Comparison of ENCODE assay signal across 11 cellular contexts in genomic region chr9:2418619-2419018, GRCh38.
DNase-seq lines count a peak whose midpoint lies in the region; ATAC-seq and TF ChIP-seq lines count a peak whose summit lies in the region.
"Had no signal": no experiment of that assay in that cellular context is flagged by ENCODE, and none has a peak within 500 bp of the region (broad histone marks: within the 10 kb centered on the region; RNA-seq: fewer than 3 reads in every experiment).

No MANE protein-coding gene starts in this region.

- no peak overlapping the region for H3K27ac Mint-ChIP-seq in activated CD4-positive, alpha-beta T cell treated with anti-CD3 and anti-CD28 coated beads, Interleukin-2, amount 10 ng/mL, durations not matched to agents 7 days and 5 days
- H3K27ac Mint-ChIP-seq: CD8-positive, alpha-beta T cell had no signal

- H3K4me3 Mint-ChIP-seq in activated CD4-positive, alpha-beta T cell treated with anti-CD3 and anti-CD28 coated beads, Interleukin-2, amount 10 ng/mL, durations not matched to agents 7 days and 5 days: no peak overlapping the region
- H3K4me3 Mint-ChIP-seq: CD8-positive, alpha-beta T cell had no signal

- no peaks in the 10 kb centered on the region for H3K36me3 ChIP-seq in adrenal gland (replicated peaks in 1 of 2)
- no peaks in the 10 kb centered on the region for H3K36me3 ChIP-seq in sigmoid colon

- POLR2A ChIA-PET in activated CD4-positive, alpha-beta T cell treated with anti-CD3 and anti-CD28 coated beads, Interleukin-2, amount 10 ng/mL, durations not matched to agents 7 days and 5 days (lab: Charles Lee): no interaction called here

- no peaks in the 10 kb centered on the region for H3K27me3 ChIP-seq in adrenal gland
- H3K27me3 ChIP-seq in sigmoid colon: no peaks in the 10 kb centered on the region

- no peaks in the 10 kb centered on the region for H3K27me3 Mint-ChIP-seq in activated CD4-positive, alpha-beta T cell treated with anti-CD3 and anti-CD28 coated beads, Interleukin-2, amount 10 ng/mL, durations not matched to agents 7 days and 5 days

- H3K27ac ChIP-seq in adrenal gland (no peak overlapping the region), sigmoid colon (no peak overlapping the region)

- H3K4me1 ChIP-seq in adrenal gland (replicated peaks in 1 of 2): no peaks in the 10 kb centered on the region
- peaks cover 0 to 4% (median under 1%) of the 10 kb centered on the region in 4 donors for H3K4me1 ChIP-seq in sigmoid colon

- no peaks in the 10 kb centered on the region for H3K36me3 Mint-ChIP-seq in activated CD4-positive, alpha-beta T cell treated with anti-CD3 and anti-CD28 coated beads, Interleukin-2, amount 10 ng/mL, durations not matched to agents 7 days and 5 days (ENCODE audit: low read depth)
- H3K36me3 Mint-ChIP-seq: CD8-positive, alpha-beta T cell had no signal

- intact Hi-C loops in adrenal gland (cut with DNase I) (no loop called here), sigmoid colon (cut with DNase I) (no loop called here)

- TF ChIP-seq CTCF in adrenal gland (IDR thresholded peaks at IDR 0.05) (no peak), sigmoid colon (IDR thresholded peaks at IDR 0.05) (no peak)

- H3K4me3 ChIP-seq in adrenal gland (no peak overlapping the region), sigmoid colon (no peak overlapping the region)

- no peak for TF ChIP-seq EP300 in sigmoid colon (IDR thresholded peaks at IDR 0.05)

- ATAC-seq in GM18870 (IDR thresholded peaks at IDR 0.05; ENCODE audit: unreplicated experiment): no peak
- ATAC-seq: CD8-positive, alpha-beta T cell had no signal

- CTCF ChIA-PET in activated CD4-positive, alpha-beta T cell treated with anti-CD3 and anti-CD28 coated beads, Interleukin-2, amount 10 ng/mL, durations not matched to agents 7 days and 5 days (lab: Charles Lee): no interaction called here

- H3K4me1 Mint-ChIP-seq in activated CD4-positive, alpha-beta T cell treated with anti-CD3 and anti-CD28 coated beads, Interleukin-2, amount 10 ng/mL, durations not matched to agents 7 days and 5 days: no peaks in the 10 kb centered on the region

- DNase-seq in DMS79 (lab: John Stamatoyannopoulos, UW): peak; percentile 74
- peak; percentile 83 for DNase-seq in NCI-H128 (lab: John Stamatoyannopoulos, UW; ENCODE audit: unreplicated experiment)
- DNase-seq in adrenal gland: peak in 4 of 7 donors; percentile 9 to 30 (median 16)
- peak; percentile 43 for DNase-seq in kidney glomerular epithelial cell (lab: John Stamatoyannopoulos, UW)
- no peak for DNase-seq in NCI-H526 treated with DMSO at 0.1 percent for 48 hours (lab: John Stamatoyannopoulos, UW)
- no peak for DNase-seq in activated CD4-positive, alpha-beta T cell treated with anti-CD3 and anti-CD28 coated beads, Interleukin-2, amount 10 ng/mL, durations not matched to agents 7 days and 5 days
- no peak for DNase-seq in sigmoid colon
- DNase-seq: CD8-positive, alpha-beta T cell; stimulated activated CD4-positive, alpha-beta T cell treated with anti-CD3 and anti-CD28 coated beads, Interleukin-15, amount 100 ng/mL, for 24 hours; trophoblast cell had no signal

- no peak for TF ChIP-seq POLR2A in adrenal gland (IDR thresholded peaks at IDR 0.05)
- no peak for TF ChIP-seq POLR2A in sigmoid colon (IDR thresholded peaks at IDR 0.05)

- 3 to 16% (median 7%) methylated on average over 2 of the region's 2 CpGs for WGBS in adrenal gland, 4 donors
- WGBS in sigmoid colon, 2 donors: 44 to 47% methylated on average over 2 of the region's 2 CpGs

- no peaks in the 10 kb centered on the region for H3K9me3 ChIP-seq in adrenal gland (replicated peaks in 1 of 3)
- H3K9me3 ChIP-seq in sigmoid colon: no peaks in the 10 kb centered on the region

- no peaks in the 10 kb centered on the region for H3K9me3 Mint-ChIP-seq in activated CD4-positive, alpha-beta T cell treated with anti-CD3 and anti-CD28 coated beads, Interleukin-2, amount 10 ng/mL, durations not matched to agents 7 days and 5 days
- H3K9me3 Mint-ChIP-seq: CD8-positive, alpha-beta T cell had no signal

Comparison
In these comparisons a context has a peak if more than half of its experiments do, and no peak if none do; other contexts are left out.
1. DNase-seq: peak in DMS79 (single experiment), NCI-H128 (single experiment), adrenal gland (4 of 7) and kidney glomerular epithelial cell (single experiment); none in NCI-H526 treated with DMSO at 0.1 percent for 48 hours (single experiment), activated CD4-positive, alpha-beta T cell treated with anti-CD3 and anti-CD28 coated beads, Interleukin-2, amount 10 ng/mL, durations not matched to agents 7 days and 5 days (single experiment) and sigmoid colon (single experiment).